In the genomic region with DNA sequence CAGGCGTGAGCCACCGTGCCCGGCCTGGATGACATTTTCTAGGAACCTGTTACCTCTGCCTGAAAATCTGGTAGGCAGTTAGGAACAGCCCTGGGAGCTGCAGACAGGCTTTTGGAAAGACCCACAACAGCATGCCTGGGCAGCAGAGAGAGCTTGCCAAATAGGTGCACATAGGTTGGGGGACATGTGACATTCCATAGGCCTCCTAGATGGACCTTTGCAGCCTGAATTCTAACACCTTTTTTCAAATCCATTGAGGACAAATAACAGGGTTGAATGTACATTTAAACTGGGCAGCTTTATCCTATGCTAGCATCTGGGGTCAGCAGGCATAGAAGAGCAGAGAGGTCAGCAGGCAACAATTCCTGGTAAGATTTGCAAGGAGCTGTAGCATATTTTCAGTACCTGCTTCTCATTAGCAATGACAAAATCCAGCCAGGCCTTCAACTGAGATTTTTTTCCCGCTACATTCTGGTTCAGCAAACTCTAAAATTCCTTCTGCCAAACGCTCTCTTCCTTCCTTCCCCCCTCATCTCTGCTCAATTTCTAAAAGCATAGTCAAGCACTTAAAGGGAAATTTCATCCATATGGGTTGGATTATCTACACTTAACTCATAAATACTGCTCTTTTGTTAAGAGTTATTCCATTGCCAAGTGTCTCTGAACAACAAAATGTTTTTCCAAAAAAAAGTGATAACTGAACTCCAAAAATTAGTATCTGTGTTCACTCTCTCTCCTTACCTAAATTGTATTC, we compare ENCODE assay signal across 1 cellular context.
TF ChIP-seq lines count a peak whose summit lies in the region.

No MANE protein-coding gene starts in this region.

TF ChIP-seq in H1, 55 proteins besides CTCF, POLR2A, EP300 and RAD21:
- TF ChIP-seq CEBPB (IDR thresholded peaks at IDR 0.05; ENCODE audit: low read depth, low read length) = no peak
- no peak for TF ChIP-seq SAP30 (IDR thresholded peaks at IDR 0.05; ENCODE audit: insufficient read depth, insufficient replicate concordance, low read length)
- TF ChIP-seq ASH2L (IDR thresholded peaks at IDR 0.05; ENCODE audit: low read length) = no peak
- TF ChIP-seq EGR1 (IDR thresholded peaks at IDR 0.05; ENCODE audit: borderline replicate concordance, low read depth, low read length) = no peak
- no peak for TF ChIP-seq SP2 (IDR thresholded peaks at IDR 0.05; ENCODE audit: low read length)
- TF ChIP-seq, protein P1, sequence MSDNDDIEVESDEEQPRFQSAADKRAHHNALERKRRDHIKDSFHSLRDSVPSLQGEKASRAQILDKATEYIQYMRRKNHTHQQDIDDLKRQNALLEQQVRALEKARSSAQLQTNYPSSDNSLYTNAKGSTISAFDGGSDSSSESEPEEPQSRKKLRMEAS (IDR thresholded peaks at IDR 0.05) = no peak
- no peak for TF ChIP-seq KDM5A (IDR thresholded peaks at IDR 0.05; ENCODE audit: low read length)
- TF ChIP-seq NRF1 (IDR thresholded peaks at IDR 0.05; ENCODE audit: low read depth, low read length) = no peak
- TF ChIP-seq YY1 (IDR thresholded peaks at IDR 0.05; ENCODE audit: low read depth, low read length) = no peak
- no peak for TF ChIP-seq CTBP2 (IDR thresholded peaks at IDR 0.05; ENCODE audit: borderline replicate concordance, insufficient read depth, insufficient read length, low read length)
- TF ChIP-seq SP1 (IDR thresholded peaks at IDR 0.05; ENCODE audit: low read depth, low read length) = no peak
- no peak for TF ChIP-seq FOSL1 (IDR thresholded peaks at IDR 0.05; ENCODE audit: insufficient read depth, low read depth, low read length)
- no peak for TF ChIP-seq POU5F1 (IDR thresholded peaks at IDR 0.05; ENCODE audit: low read depth, low read length)
- TF ChIP-seq RBBP5 (IDR thresholded peaks at IDR 0.05; ENCODE audit: borderline replicate concordance, low read depth, low read length) = no peak
- TF ChIP-seq TCF12 (IDR thresholded peaks at IDR 0.05; ENCODE audit: low read depth, low read length) = no peak
- TF ChIP-seq CBX8 (IDR thresholded peaks at IDR 0.05; ENCODE audit: borderline replicate concordance, low read depth, low read length) = no peak
- no peak for TF ChIP-seq GTF2F1 (IDR thresholded peaks at IDR 0.05; ENCODE audit: borderline replicate concordance, low read depth, low read length)
- TF ChIP-seq EZH2 (IDR thresholded peaks at IDR 0.05; ENCODE audit: low read depth, low read length, severe bottlenecking) = no peak
